20 cellular contexts compared by ENCODE assay signal in the genomic region with DNA sequence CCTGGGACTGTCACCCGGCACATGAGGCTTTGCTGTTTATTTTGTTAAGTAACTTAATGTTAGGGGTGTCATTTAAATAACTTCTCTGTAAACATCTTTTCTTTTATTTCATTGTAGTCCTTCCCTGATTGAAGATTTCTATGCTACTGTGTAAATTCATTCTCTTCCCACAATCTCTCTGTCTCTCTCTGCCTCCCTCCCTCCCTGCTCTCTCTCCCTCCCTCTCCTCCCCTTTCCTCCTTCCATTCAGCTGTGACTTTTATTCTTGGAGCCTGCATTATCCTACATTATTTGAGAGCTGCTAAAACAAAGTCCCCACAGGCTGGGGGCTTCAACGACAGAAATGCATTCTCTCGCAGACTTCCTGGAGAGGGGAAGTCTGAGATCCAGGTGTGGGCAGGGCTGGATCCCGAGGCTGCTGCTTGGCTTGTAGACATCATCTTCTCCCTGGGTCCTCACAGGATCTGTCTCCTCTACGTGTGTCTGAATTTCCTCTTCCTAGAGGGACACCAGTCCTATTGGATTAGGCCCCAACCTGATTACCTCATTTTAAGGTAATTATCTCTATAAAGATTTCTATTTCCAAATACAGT. TPM values are rescaled to one million over a fixed set of nuclear protein-coding genes. Genes with fewer than 3 reads are reported as not detected.
"Had no signal": no experiment of that assay in that cellular context is flagged by ENCODE, and none has a peak within 500 bp of the region (broad histone marks: within the 10 kb centered on the region; RNA-seq: fewer than 3 reads in every experiment).

No MANE protein-coding gene starts in this region.

- H3K4me1 Mint-ChIP-seq: activated CD4-positive, alpha-beta T cell treated with anti-CD3 and anti-CD28 coated beads, Interleukin-2, amount 10 ng/mL, durations not matched to agents 24 days and 14 days; activated naive CD4-positive, alpha-beta T cell treated with anti-CD3 and anti-CD28 coated beads, Interleukin-2, amount 10 ng/mL, durations not matched to agents 7 days and 5 days; activated naive CD8-positive, alpha-beta T cell treated with anti-CD3 and anti-CD28 coated beads, Interleukin-2, amount 50 U/mL, for 24 hours; immature natural killer cell; stimulated activated naive B cell treated with anti-CD40 and anti-IgM and Interleukin-4, amounts not matched to agents 10 μg/mL and 1 μg/mL and 100 μg/mL, for 72 hours; T-cell had no signal

- H3K36me3 ChIP-seq: ovary had no signal

- H3K9me3 Mint-ChIP-seq: activated CD4-positive, alpha-beta T cell treated with anti-CD3 and anti-CD28 coated beads, Interleukin-2, amount 10 ng/mL, durations not matched to agents 24 days and 14 days; activated naive CD4-positive, alpha-beta T cell treated with anti-CD3 and anti-CD28 coated beads, Interleukin-2, amount 10 ng/mL, durations not matched to agents 7 days and 5 days; activated naive CD8-positive, alpha-beta T cell treated with anti-CD3 and anti-CD28 coated beads, Interleukin-2, amount 50 U/mL, for 24 hours had no signal

- H3K36me3 Mint-ChIP-seq: activated naive CD4-positive, alpha-beta T cell treated with anti-CD3 and anti-CD28 coated beads, Interleukin-2, amount 10 ng/mL, durations not matched to agents 7 days and 5 days; immature natural killer cell; stimulated activated naive B cell treated with anti-CD40 and anti-IgM and Interleukin-4, amounts not matched to agents 10 μg/mL and 1 μg/mL and 100 μg/mL, for 72 hours; T-cell had no signal

- H3K27ac Mint-ChIP-seq: activated CD4-positive, alpha-beta T cell treated with anti-CD3 and anti-CD28 coated beads, Interleukin-2, amount 10 ng/mL, durations not matched to agents 24 days and 14 days; activated CD8-positive, alpha-beta T cell treated with anti-CD3 and anti-CD28 coated beads, Interleukin-2, amount 10 ng/mL, durations not matched to agents 7 days and 5 days; activated naive CD4-positive, alpha-beta T cell treated with anti-CD3 and anti-CD28 coated beads, Interleukin-2, amount 10 ng/mL, durations not matched to agents 7 days and 5 days; activated naive CD8-positive, alpha-beta T cell treated with anti-CD3 and anti-CD28 coated beads, Interleukin-2, amount 50 U/mL, for 24 hours; immature natural killer cell; stimulated activated naive B cell treated with anti-CD40 and anti-IgM and Interleukin-4, amounts not matched to agents 10 μg/mL and 1 μg/mL and 100 μg/mL, for 72 hours; T-cell had no signal

- H3K9me3 ChIP-seq: ovary had no signal

- DNase-seq: activated CD4-positive, alpha-beta T cell treated with anti-CD3 and anti-CD28 coated beads, Interleukin-2, amount 10 ng/mL, durations not matched to agents 24 days and 14 days; activated CD4-positive, CD25-positive, alpha-beta regulatory T cell; activated CD8-positive, alpha-beta memory T cell treated with anti-CD3 and anti-CD28 coated beads, Interleukin-2, amount 50 U/mL, for 4 hours; activated CD8-positive, alpha-beta T cell treated with anti-CD3 and anti-CD28 coated beads, Interleukin-2, amount 10 ng/mL, durations not matched to agents 7 days and 5 days; activated effector memory CD4-positive, alpha-beta T cell treated with Interleukin-2 at 50 U/mL for 16 hours; activated naive CD4-positive, alpha-beta T cell treated with anti-CD3 and anti-CD28 coated beads, Interleukin-2, amount 10 ng/mL, durations not matched to agents 7 days and 5 days; activated naive CD8-positive, alpha-beta T cell treated with anti-CD3 and anti-CD28 coated beads, Interleukin-2, amount 50 U/mL, for 24 hours; activated T-cell treated with anti-CD3 and anti-CD28 coated beads, Interleukin-2, amount 50 U/mL, for 48 hours; anterior cingulate cortex; central memory CD4-positive, alpha-beta T cell; erythroblast; foreskin melanocyte; immature natural killer cell; midbrain; ovary; stimulated activated naive B cell treated with anti-CD40 and anti-IgM and Interleukin-4, amounts not matched to agents 10 μg/mL and 1 μg/mL and 100 μg/mL, for 72 hours; T-cell had no signal

- H3K27me3 Mint-ChIP-seq: activated naive CD8-positive, alpha-beta T cell treated with anti-CD3 and anti-CD28 coated beads, Interleukin-2, amount 50 U/mL, for 24 hours; brain had no signal

- H3K27me3 ChIP-seq: ovary had no signal

- H3K4me3 ChIP-seq: lung, ovary had no signal

- ATAC-seq: activated CD8-positive, alpha-beta T cell treated with anti-CD3 and anti-CD28 coated beads, Interleukin-2, amount 10 ng/mL, durations not matched to agents 7 days and 5 days; activated naive CD8-positive, alpha-beta T cell treated with anti-CD3 and anti-CD28 coated beads, Interleukin-2, amount 50 U/mL, for 24 hours; stimulated activated naive B cell treated with anti-CD40 and anti-IgM and Interleukin-4, amounts not matched to agents 10 μg/mL and 1 μg/mL and 100 μg/mL, for 72 hours; T-cell had no signal

- H3K27ac ChIP-seq: ovary had no signal

- H3K4me3 Mint-ChIP-seq: activated CD4-positive, alpha-beta T cell treated with anti-CD3 and anti-CD28 coated beads, Interleukin-2, amount 10 ng/mL, durations not matched to agents 24 days and 14 days; activated CD8-positive, alpha-beta T cell treated with anti-CD3 and anti-CD28 coated beads, Interleukin-2, amount 10 ng/mL, durations not matched to agents 7 days and 5 days; activated naive CD4-positive, alpha-beta T cell treated with anti-CD3 and anti-CD28 coated beads, Interleukin-2, amount 10 ng/mL, durations not matched to agents 7 days and 5 days; activated naive CD8-positive, alpha-beta T cell treated with anti-CD3 and anti-CD28 coated beads, Interleukin-2, amount 50 U/mL, for 24 hours; immature natural killer cell; stimulated activated naive B cell treated with anti-CD40 and anti-IgM and Interleukin-4, amounts not matched to agents 10 μg/mL and 1 μg/mL and 100 μg/mL, for 72 hours; T-cell had no signal

RNA-seq across cellular contexts. Expression of gene UBE2QL1, which starts 18.4 kb away (rescaled TPM):
- total RNA-seq: activated CD8-positive, alpha-beta T cell treated with anti-CD3 and anti-CD28 coated beads, Interleukin-2, amount 10 ng/mL, durations not matched to agents 7 days and 5 days; renal cortical epithelial cell had no signal
